In genomic region chr6:8990075-8990474, GRCh38 we compare ENCODE assay signal across 28 cellular contexts.
"Had no signal": no experiment of that assay in that cellular context is flagged by ENCODE, and none has a peak within 500 bp of the region (broad histone marks: within the 10 kb centered on the region; RNA-seq: fewer than 3 reads in every experiment).

No MANE protein-coding gene starts in this region.

- H3K27ac ChIP-seq: neural progenitor cell, ovary, parathyroid adenoma, psoas muscle, right lobe of liver, sigmoid colon, spleen, suprapubic skin, testis, tibial artery, transverse colon, upper lobe of right lung, uterus had no signal

- H3K4me3 ChIP-seq: neural progenitor cell, ovary, psoas muscle, right lobe of liver, sigmoid colon, smooth muscle cell, spleen, suprapubic skin, testis, tibial artery, transverse colon, upper lobe of right lung, uterus had no signal

- ATAC-seq: natural killer cell; psoas muscle; right cardiac atrium; right lobe of liver; stimulated activated memory B cell treated with anti-CD40 and anti-IgM and Interleukin-4, amounts not matched to agents 10 μg/mL and 1 μg/mL and 100 μg/mL, for 72 hours; stimulated activated naive CD8-positive, alpha-beta T cell treated with anti-CD3 and anti-CD28 coated beads, Interleukin-15, amount 100 ng/mL, for 72 hours; stimulated activated naive CD8-positive, alpha-beta T cell treated with anti-CD3 and anti-CD28 coated beads, Interleukin-15, Interleukin-2, amounts not matched to agents 100 U/mL and 50 U/mL, for 24 hours; upper lobe of right lung had no signal

- DNase-seq: natural killer cell; occipital lobe; ovary; posterior cingulate gyrus; psoas muscle; right cardiac atrium; right lobe of liver; sigmoid colon; spleen; stimulated activated CD4-positive, alpha-beta T cell treated with anti-CD3 and anti-CD28 coated beads, Interleukin-12 subunit alpha, Interleukin-12 subunit beta, amount 100 ng/mL, for 4 hours; stimulated activated CD4-positive, alpha-beta T cell treated with anti-CD3 and anti-CD28 coated beads, Interleukin-1b, Interleukin-23, amount 100 ng/mL, for 48 hours; stimulated activated CD4-positive, alpha-beta T cell treated with anti-CD3 and anti-CD28 coated beads, Interleukin-4, amount 100 ng/mL, for 1 hour; stimulated activated CD4-positive, alpha-beta T cell treated with anti-CD3 and anti-CD28 coated beads, Interleukin-4, amount 100 ng/mL, for 4 hours; stimulated activated CD8-positive, alpha-beta memory T cell treated with anti-CD3 and anti-CD28 coated beads, Interleukin-4, amount 100 ng/mL, for 48 hours; stimulated activated naive CD4-positive, alpha-beta T cell; stimulated activated naive CD8-positive, alpha-beta T cell treated with anti-CD3 and anti-CD28 coated beads, Interleukin-15, amount 100 ng/mL, for 72 hours; stimulated activated naive CD8-positive, alpha-beta T cell treated with anti-CD3 and anti-CD28 coated beads, Interleukin-15, Interleukin-2, amounts not matched to agents 100 U/mL and 50 U/mL, for 24 hours; substantia nigra; testis; tibial artery; transverse colon; upper lobe of right lung; uterus had no signal

- H3K4me1 ChIP-seq: parathyroid adenoma, psoas muscle, right lobe of liver, sigmoid colon, spleen, suprapubic skin, testis, tibial artery, upper lobe of right lung, uterus had no signal

- H3K36me3 ChIP-seq: neural progenitor cell, ovary, right lobe of liver, sigmoid colon, spleen, suprapubic skin, tibial artery, transverse colon, upper lobe of right lung, uterus had no signal

- H3K27me3 ChIP-seq: neural progenitor cell, ovary, right lobe of liver, sigmoid colon, suprapubic skin, testis, upper lobe of right lung, uterus had no signal

- H3K9me3 ChIP-seq: ovary, psoas muscle, right lobe of liver, sigmoid colon, spleen, suprapubic skin, testis, tibial artery, transverse colon, upper lobe of right lung, uterus had no signal
